ENCODE assay signal across 10 cellular contexts in genomic region chr4:111475001-111475400, GRCh38.
DNase-seq lines count a peak whose midpoint lies in the region; ATAC-seq and TF ChIP-seq lines count a peak whose summit lies in the region.
"Had no signal": no experiment of that assay in that cellular context is flagged by ENCODE, and none has a peak within 500 bp of the region (broad histone marks: within the 10 kb centered on the region; RNA-seq: fewer than 3 reads in every experiment).

No MANE protein-coding gene starts in this region.

- H3K27me3 Mint-ChIP-seq in type B pancreatic cell = peaks cover 4% of the 10 kb centered on the region

- H3K27ac Mint-ChIP-seq in type B pancreatic cell = no peak overlapping the region

- no peaks in the 10 kb centered on the region for H3K36me3 ChIP-seq in cardiac muscle cell
- H3K36me3 ChIP-seq in right atrium auricular region = no peaks in the 10 kb centered on the region
- H3K36me3 ChIP-seq in hepatocyte (replicated peaks; ENCODE audit: insufficient read depth, low read depth) = no peaks in the 10 kb centered on the region

- H3K4me1 Mint-ChIP-seq in type B pancreatic cell (ENCODE audit: unreplicated experiment) = no peaks in the 10 kb centered on the region

- 25% methylated on average over 5 of the region's 5 CpGs for WGBS in hepatocyte (ENCODE audit: low lambda C conversion rate, missing lambda C conversion rate)

- intact Hi-C loops in sciatic nerve (cut with DNase I) = no loop called here

- no peak overlapping the region for H3K4me3 ChIP-seq in cardiac muscle cell
- H3K4me3 ChIP-seq in right atrium auricular region = no peak overlapping the region
- no peak overlapping the region for H3K4me3 ChIP-seq in hepatocyte
- H3K4me3 ChIP-seq: coronary artery had no signal

- H3K9me3 Mint-ChIP-seq in type B pancreatic cell = no peaks in the 10 kb centered on the region

- TF ChIP-seq CTCF in cardiac muscle cell (IDR thresholded peaks at IDR 0.05; ENCODE audit: low read depth, low read length) (peak; percentile 48), right atrium auricular region (IDR thresholded peaks at IDR 0.05) (peak in 1 of 2 donors; percentile 69), hepatocyte (IDR thresholded peaks at IDR 0.05; ENCODE audit: poor library complexity) (peak; percentile 70), type B pancreatic cell (conservative IDR thresholded peaks at IDR 0.05) (peak; percentile 70)

- H3K9me3 ChIP-seq in cardiac muscle cell (ENCODE audit: low read depth) (no peaks in the 10 kb centered on the region), right atrium auricular region (no peaks in the 10 kb centered on the region), hepatocyte (ENCODE audit: low read depth) (no peaks in the 10 kb centered on the region)

- no peak overlapping the region for H3K4me3 Mint-ChIP-seq in type B pancreatic cell

- no peak overlapping the region for H3K4me2 ChIP-seq in hepatocyte

- no peaks in the 10 kb centered on the region for H3K9me2 ChIP-seq in hepatocyte (replicated peaks; ENCODE audit: insufficient read depth)

- no peaks in the 10 kb centered on the region for H3K36me3 Mint-ChIP-seq in type B pancreatic cell

- no peak overlapping the region for H3K27ac ChIP-seq in cardiac muscle cell
- H3K27ac ChIP-seq in right atrium auricular region = no peak overlapping the region
- no peak overlapping the region for H3K27ac ChIP-seq in hepatocyte
- H3K27ac ChIP-seq: coronary artery, parathyroid adenoma had no signal

- no peaks in the 10 kb centered on the region for H4K20me1 ChIP-seq in hepatocyte (ENCODE audit: insufficient read depth, poor library complexity, severe bottlenecking)

- DNase-seq in cardiac muscle cell (ENCODE audit: low read depth in 1 of 2, low spot score in 1 of 2) (peak; percentile 49 to 63), right atrium auricular region (ENCODE audit: low spot score) (no peak), RPMI7951 (ENCODE audit: low read depth) (peak; percentile 6), hepatocyte (ENCODE audit: low spot score) (peak; percentile 69), type B pancreatic cell (ENCODE audit: extremely low spot score, unreplicated experiment) (no peak), GDM1 (lab: John Stamatoyannopoulos, UW) (no peak), sciatic nerve (ENCODE audit: low spot score) (no peak)

- ATAC-seq in GM19452 (IDR thresholded peaks at IDR 0.05; ENCODE audit: unreplicated experiment) (no peak), sciatic nerve (no peak)

- no peaks in the 10 kb centered on the region for H3K4me1 ChIP-seq in cardiac muscle cell (ENCODE audit: low read depth)
- no peaks in the 10 kb centered on the region for H3K4me1 ChIP-seq in right atrium auricular region
- no peaks in the 10 kb centered on the region for H3K4me1 ChIP-seq in hepatocyte (ENCODE audit: insufficient read depth)
- H3K4me1 ChIP-seq: parathyroid adenoma had no signal

- H3K27me3 ChIP-seq in cardiac muscle cell (no peaks in the 10 kb centered on the region), right atrium auricular region (no peaks in the 10 kb centered on the region), hepatocyte (no peaks in the 10 kb centered on the region)

- no peaks in the 10 kb centered on the region for H3K79me2 ChIP-seq in hepatocyte
- H3K79me2 ChIP-seq: parathyroid adenoma had no signal

- H2AFZ ChIP-seq in hepatocyte = no peak overlapping the region
- H2AFZ ChIP-seq: parathyroid adenoma had no signal

Comparison
In these comparisons a context has a peak if more than half of its experiments do, and no peak if none do; other contexts are left out.
1. DNase-seq: peak in cardiac muscle cell (2 of 2), RPMI7951 (single experiment) and hepatocyte (single experiment); none in right atrium auricular region (single experiment), type B pancreatic cell (single experiment), GDM1 (single experiment) and sciatic nerve (single experiment).